In the genomic region with DNA sequence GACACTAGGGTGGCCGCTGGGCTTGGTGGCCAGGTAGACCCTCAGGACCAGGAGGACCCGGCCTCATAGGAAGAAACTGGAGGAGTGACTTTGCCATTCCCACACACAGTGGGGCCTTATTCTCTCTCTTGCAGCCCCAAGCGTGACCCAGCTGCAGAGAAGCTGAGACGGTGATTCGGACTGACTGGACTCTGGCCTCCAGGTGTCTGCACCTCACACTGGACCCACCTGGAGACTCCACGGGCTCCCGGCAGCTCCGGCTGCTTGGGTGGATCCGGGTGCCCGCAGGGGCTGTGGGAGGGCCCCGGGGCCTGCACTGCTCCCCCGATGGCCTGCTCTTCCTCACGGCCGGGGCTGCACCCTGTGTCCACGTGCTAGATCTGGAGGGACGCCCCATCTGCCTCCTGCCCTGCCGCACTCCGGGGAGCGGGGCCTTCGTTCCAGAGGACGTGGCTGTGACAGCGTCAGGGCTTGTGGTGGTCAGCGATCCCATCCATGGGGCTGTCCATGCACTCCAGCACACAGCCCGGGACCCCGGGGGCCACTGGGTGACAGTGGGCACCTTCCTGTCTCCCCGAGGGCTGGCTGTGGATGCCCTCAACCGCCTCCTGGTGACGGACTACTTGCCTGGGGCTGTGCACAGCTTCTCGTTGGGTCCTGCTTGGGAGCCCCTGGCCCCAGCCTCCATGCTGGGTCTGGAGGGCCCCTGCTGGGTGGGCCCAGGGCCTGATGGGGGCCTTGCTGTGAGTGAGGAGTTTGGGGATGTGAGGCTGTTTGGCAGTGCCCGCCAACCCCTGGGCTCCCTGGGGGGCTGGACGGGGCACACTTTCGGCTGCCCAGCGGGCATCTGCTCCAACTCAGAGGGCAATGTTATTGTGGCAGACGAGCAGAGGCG, we compare ENCODE assay signal across 1 cellular context.
TF ChIP-seq lines count a peak whose summit lies in the region.

No MANE protein-coding gene starts in this region.

TF ChIP-seq in K562, 482 proteins besides CTCF, POLR2A, EP300 and RAD21 (continued from another document):
- TF ChIP-seq, protein P1, sequence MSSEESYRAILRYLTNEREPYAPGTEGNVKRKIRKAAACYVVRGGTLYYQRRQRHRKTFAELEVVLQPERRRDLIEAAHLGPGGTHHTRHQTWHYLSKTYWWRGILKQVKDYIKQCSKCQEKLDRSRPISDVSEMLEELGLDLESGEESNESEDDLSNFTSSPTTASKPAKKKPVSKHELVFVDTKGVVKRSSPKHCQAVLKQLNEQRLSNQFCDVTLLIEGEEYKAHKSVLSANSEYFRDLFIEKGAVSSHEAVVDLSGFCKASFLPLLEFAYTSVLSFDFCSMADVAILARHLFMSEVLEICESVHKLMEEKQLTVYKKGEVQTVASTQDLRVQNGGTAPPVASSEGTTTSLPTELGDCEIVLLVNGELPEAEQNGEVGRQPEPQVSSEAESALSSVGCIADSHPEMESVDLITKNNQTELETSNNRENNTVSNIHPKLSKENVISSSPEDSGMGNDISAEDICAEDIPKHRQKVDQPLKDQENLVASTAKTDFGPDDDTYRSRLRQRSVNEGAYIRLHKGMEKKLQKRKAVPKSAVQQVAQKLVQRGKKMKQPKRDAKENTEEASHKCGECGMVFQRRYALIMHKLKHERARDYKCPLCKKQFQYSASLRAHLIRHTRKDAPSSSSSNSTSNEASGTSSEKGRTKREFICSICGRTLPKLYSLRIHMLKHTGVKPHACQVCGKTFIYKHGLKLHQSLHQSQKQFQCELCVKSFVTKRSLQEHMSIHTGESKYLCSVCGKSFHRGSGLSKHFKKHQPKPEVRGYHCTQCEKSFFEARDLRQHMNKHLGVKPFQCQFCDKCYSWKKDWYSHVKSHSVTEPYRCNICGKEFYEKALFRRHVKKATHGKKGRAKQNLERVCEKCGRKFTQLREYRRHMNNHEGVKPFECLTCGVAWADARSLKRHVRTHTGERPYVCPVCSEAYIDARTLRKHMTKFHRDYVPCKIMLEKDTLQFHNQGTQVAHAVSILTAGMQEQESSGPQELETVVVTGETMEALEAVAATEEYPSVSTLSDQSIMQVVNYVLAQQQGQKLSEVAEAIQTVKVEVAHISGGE (CRISPR knock-in tag; IDR thresholded peaks at IDR 0.05), result 0 out of 6 replicates have a peak, but pooled peaks of 2 of the 3 experiments have one; percentile 3 to 24
- TF ChIP-seq, protein P2, sequence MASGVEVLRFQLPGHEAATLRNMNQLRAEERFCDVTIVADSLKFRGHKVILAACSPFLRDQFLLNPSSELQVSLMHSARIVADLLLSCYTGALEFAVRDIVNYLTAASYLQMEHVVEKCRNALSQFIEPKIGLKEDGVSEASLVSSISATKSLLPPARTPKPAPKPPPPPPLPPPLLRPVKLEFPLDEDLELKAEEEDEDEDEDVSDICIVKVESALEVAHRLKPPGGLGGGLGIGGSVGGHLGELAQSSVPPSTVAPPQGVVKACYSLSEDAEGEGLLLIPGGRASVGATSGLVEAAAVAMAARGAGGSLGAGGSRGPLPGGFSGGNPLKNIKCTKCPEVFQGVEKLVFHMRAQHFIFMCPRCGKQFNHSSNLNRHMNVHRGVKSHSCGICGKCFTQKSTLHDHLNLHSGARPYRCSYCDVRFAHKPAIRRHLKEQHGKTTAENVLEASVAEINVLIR (CRISPR knock-in tag; IDR thresholded peaks at IDR 0.05), result no peak
- TF ChIP-seq ZNF766 (CRISPR knock-in tag; conservative IDR thresholded peaks at IDR 0.05) (peak; percentile 9; the same call in 1 of the 2 replicates), SIRT6 (IDR thresholded peaks at IDR 0.05; ENCODE audit: low read depth, low read length) (no peak), NFRKB (IDR thresholded peaks at IDR 0.05; ENCODE audit: low read depth) (no peak), SP1 (CRISPR knock-in tag; IDR thresholded peaks at IDR 0.05) (no peak), RFX1 (IDR thresholded peaks at IDR 0.05) (no peak), HOXB6 (CRISPR knock-in tag; IDR thresholded peaks at IDR 0.05; ENCODE audit: borderline replicate concordance) (no peak), BRF1 (IDR thresholded peaks at IDR 0.05; ENCODE audit: borderline replicate concordance, extremely low read depth, insufficient read length) (no peak), TSC22D4 (tag; IDR thresholded peaks at IDR 0.05) (no peak), U2AF2 (optimal IDR thresholded peaks at IDR 0.05; ENCODE audit: low read depth, low read length) (no peak), ZNF584 (CRISPR knock-in tag; IDR thresholded peaks at IDR 0.05; ENCODE audit: low read depth) (no peak), ZNF197 (CRISPR knock-in tag; IDR thresholded peaks at IDR 0.05; ENCODE audit: low read depth) (0 out of 2 replicates have a peak, but pooled peaks have one; percentile 26), BACH1 (tag; IDR thresholded peaks at IDR 0.05) (no peak), ZFX (CRISPR knock-in tag; IDR thresholded peaks at IDR 0.05) (peak; percentile 82), ZNF3 (CRISPR knock-in tag; IDR thresholded peaks at IDR 0.05) (no peak), YY1 (IDR thresholded peaks at IDR 0.05; ENCODE audit: borderline replicate concordance in 1 of 3, control insufficient read depth in 1 of 3, extremely low read depth in 1 of 3, insufficient read depth in 3 of 3, insufficient read length in 1 of 3, insufficient replicate concordance in 2 of 3, low read depth in 1 of 3, low read length in 2 of 3) (no peak), KDM1A (IDR thresholded peaks at IDR 0.05) (no peak), PHF8 (IDR thresholded peaks at IDR 0.05; ENCODE audit: borderline replicate concordance, low read length) (peak; percentile 12; the same call in 1 of the 2 replicates), TOE1 (IDR thresholded peaks at IDR 0.05; ENCODE audit: borderline replicate concordance) (0 out of 2 replicates have a peak, but pooled peaks have one; percentile 11), TOE1 (CRISPR knock-in tag; IDR thresholded peaks at IDR 0.05; ENCODE audit: borderline replicate concordance, low read depth) (no peak), HDAC3 (IDR thresholded peaks at IDR 0.05; ENCODE audit: borderline replicate concordance, partially characterized antibody) (no peak), GTF2A2 (tag; IDR thresholded peaks at IDR 0.05) (no peak), ERF (CRISPR knock-in tag; IDR thresholded peaks at IDR 0.05) (no peak; the same call in 1 of the 2 replicates), NCOR1 (IDR thresholded peaks at IDR 0.05) (no peak)
- TF ChIP-seq, protein P3, sequence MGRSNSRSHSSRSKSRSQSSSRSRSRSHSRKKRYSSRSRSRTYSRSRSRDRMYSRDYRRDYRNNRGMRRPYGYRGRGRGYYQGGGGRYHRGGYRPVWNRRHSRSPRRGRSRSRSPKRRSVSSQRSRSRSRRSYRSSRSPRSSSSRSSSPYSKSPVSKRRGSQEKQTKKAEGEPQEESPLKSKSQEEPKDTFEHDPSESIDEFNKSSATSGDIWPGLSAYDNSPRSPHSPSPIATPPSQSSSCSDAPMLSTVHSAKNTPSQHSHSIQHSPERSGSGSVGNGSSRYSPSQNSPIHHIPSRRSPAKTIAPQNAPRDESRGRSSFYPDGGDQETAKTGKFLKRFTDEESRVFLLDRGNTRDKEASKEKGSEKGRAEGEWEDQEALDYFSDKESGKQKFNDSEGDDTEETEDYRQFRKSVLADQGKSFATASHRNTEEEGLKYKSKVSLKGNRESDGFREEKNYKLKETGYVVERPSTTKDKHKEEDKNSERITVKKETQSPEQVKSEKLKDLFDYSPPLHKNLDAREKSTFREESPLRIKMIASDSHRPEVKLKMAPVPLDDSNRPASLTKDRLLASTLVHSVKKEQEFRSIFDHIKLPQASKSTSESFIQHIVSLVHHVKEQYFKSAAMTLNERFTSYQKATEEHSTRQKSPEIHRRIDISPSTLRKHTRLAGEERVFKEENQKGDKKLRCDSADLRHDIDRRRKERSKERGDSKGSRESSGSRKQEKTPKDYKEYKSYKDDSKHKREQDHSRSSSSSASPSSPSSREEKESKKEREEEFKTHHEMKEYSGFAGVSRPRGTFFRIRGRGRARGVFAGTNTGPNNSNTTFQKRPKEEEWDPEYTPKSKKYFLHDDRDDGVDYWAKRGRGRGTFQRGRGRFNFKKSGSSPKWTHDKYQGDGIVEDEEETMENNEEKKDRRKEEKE (IDR thresholded peaks at IDR 0.05; ENCODE audit: borderline replicate concordance in 1 of 2, control insufficient read depth in 1 of 2, low read depth in 2 of 2, low read length in 1 of 2), result no peak
- TF ChIP-seq, protein P4, sequence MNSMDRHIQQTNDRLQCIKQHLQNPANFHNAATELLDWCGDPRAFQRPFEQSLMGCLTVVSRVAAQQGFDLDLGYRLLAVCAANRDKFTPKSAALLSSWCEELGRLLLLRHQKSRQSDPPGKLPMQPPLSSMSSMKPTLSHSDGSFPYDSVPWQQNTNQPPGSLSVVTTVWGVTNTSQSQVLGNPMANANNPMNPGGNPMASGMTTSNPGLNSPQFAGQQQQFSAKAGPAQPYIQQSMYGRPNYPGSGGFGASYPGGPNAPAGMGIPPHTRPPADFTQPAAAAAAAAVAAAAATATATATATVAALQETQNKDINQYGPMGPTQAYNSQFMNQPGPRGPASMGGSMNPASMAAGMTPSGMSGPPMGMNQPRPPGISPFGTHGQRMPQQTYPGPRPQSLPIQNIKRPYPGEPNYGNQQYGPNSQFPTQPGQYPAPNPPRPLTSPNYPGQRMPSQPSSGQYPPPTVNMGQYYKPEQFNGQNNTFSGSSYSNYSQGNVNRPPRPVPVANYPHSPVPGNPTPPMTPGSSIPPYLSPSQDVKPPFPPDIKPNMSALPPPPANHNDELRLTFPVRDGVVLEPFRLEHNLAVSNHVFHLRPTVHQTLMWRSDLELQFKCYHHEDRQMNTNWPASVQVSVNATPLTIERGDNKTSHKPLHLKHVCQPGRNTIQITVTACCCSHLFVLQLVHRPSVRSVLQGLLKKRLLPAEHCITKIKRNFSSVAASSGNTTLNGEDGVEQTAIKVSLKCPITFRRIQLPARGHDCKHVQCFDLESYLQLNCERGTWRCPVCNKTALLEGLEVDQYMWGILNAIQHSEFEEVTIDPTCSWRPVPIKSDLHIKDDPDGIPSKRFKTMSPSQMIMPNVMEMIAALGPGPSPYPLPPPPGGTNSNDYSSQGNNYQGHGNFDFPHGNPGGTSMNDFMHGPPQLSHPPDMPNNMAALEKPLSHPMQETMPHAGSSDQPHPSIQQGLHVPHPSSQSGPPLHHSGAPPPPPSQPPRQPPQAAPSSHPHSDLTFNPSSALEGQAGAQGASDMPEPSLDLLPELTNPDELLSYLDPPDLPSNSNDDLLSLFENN (IDR thresholded peaks at IDR 0.05; ENCODE audit: low read depth in 2 of 2, low read length in 2 of 2), result no peak; a peak in 1 of 4 replicates
- TF ChIP-seq, protein P5, sequence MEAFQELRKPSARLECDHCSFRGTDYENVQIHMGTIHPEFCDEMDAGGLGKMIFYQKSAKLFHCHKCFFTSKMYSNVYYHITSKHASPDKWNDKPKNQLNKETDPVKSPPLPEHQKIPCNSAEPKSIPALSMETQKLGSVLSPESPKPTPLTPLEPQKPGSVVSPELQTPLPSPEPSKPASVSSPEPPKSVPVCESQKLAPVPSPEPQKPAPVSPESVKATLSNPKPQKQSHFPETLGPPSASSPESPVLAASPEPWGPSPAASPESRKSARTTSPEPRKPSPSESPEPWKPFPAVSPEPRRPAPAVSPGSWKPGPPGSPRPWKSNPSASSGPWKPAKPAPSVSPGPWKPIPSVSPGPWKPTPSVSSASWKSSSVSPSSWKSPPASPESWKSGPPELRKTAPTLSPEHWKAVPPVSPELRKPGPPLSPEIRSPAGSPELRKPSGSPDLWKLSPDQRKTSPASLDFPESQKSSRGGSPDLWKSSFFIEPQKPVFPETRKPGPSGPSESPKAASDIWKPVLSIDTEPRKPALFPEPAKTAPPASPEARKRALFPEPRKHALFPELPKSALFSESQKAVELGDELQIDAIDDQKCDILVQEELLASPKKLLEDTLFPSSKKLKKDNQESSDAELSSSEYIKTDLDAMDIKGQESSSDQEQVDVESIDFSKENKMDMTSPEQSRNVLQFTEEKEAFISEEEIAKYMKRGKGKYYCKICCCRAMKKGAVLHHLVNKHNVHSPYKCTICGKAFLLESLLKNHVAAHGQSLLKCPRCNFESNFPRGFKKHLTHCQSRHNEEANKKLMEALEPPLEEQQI (IDR thresholded peaks at IDR 0.05), result no peak
- TF ChIP-seq, protein P6, sequence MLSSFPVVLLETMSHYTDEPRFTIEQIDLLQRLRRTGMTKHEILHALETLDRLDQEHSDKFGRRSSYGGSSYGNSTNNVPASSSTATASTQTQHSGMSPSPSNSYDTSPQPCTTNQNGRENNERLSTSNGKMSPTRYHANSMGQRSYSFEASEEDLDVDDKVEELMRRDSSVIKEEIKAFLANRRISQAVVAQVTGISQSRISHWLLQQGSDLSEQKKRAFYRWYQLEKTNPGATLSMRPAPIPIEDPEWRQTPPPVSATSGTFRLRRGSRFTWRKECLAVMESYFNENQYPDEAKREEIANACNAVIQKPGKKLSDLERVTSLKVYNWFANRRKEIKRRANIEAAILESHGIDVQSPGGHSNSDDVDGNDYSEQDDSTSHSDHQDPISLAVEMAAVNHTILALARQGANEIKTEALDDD (IDR thresholded peaks at IDR 0.05), result no peak
- TF ChIP-seq, protein P7, sequence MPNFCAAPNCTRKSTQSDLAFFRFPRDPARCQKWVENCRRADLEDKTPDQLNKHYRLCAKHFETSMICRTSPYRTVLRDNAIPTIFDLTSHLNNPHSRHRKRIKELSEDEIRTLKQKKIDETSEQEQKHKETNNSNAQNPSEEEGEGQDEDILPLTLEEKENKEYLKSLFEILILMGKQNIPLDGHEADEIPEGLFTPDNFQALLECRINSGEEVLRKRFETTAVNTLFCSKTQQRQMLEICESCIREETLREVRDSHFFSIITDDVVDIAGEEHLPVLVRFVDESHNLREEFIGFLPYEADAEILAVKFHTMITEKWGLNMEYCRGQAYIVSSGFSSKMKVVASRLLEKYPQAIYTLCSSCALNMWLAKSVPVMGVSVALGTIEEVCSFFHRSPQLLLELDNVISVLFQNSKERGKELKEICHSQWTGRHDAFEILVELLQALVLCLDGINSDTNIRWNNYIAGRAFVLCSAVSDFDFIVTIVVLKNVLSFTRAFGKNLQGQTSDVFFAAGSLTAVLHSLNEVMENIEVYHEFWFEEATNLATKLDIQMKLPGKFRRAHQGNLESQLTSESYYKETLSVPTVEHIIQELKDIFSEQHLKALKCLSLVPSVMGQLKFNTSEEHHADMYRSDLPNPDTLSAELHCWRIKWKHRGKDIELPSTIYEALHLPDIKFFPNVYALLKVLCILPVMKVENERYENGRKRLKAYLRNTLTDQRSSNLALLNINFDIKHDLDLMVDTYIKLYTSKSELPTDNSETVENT (CRISPR knock-in tag; IDR thresholded peaks at IDR 0.05), result 0 out of 2 replicates have a peak, but pooled peaks have one; percentile 8
- TF ChIP-seq, protein P8, sequence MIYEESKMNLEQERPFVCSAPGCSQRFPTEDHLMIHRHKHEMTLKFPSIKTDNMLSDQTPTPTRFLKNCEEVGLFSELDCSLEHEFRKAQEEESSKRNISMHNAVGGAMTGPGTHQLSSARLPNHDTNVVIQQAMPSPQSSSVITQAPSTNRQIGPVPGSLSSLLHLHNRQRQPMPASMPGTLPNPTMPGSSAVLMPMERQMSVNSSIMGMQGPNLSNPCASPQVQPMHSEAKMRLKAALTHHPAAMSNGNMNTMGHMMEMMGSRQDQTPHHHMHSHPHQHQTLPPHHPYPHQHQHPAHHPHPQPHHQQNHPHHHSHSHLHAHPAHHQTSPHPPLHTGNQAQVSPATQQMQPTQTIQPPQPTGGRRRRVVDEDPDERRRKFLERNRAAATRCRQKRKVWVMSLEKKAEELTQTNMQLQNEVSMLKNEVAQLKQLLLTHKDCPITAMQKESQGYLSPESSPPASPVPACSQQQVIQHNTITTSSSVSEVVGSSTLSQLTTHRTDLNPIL (CRISPR knock-in tag; IDR thresholded peaks at IDR 0.05), result no peak
